ENCODE assay signal across 14 cellular contexts in the genomic region with DNA sequence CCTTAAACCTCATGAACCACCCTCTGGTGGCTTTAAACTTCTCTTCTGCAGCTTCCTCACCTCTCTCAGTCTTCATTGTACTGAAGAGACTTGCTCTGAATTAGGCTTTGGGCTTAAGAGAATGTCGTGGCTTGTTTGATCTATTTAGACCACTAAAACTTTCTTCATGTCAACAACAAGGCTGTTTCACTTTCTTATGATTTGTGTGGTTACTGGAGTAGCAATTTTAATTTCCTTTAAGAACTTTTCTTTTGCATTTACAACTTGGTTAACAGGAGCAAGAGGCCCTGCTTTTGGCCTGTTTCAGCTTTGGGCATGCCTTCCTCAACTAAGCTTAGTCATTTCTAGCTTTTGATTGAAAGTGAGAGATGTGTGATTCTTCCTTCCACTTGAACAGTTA. TPM values are rescaled to one million over a fixed set of nuclear protein-coding genes. Genes with fewer than 3 reads are reported as not detected.
DNase-seq lines count a peak whose midpoint lies in the region; ATAC-seq and TF ChIP-seq lines count a peak whose summit lies in the region.
"Had no signal": no experiment of that assay in that cellular context is flagged by ENCODE, and none has a peak within 500 bp of the region (broad histone marks: within the 10 kb centered on the region; RNA-seq: fewer than 3 reads in every experiment).

No MANE protein-coding gene starts in this region.

- no peak overlapping the region for H3K27ac ChIP-seq in psoas muscle
- H3K27ac ChIP-seq: skin epidermis had no signal

- no peak for TF ChIP-seq CTCF in psoas muscle (IDR thresholded peaks at IDR 0.05)

- no peaks in the 10 kb centered on the region for H3K9me3 ChIP-seq in psoas muscle

- H3K27me3 Mint-ChIP-seq in T-helper 2 cell treated with Interferon-gamma antibody and Interleukin-4, amounts not matched to agents 5 μg/mL and 100 μg/mL, for 36 hours (ENCODE audit: low read depth), result peaks cover 16% of the 10 kb centered on the region
- H3K27me3 Mint-ChIP-seq in effector memory CD8-positive, alpha-beta T cell, result no peaks in the 10 kb centered on the region

- no peaks in the 10 kb centered on the region for H3K36me3 ChIP-seq in psoas muscle (ENCODE audit: insufficient read depth in 1 of 2, low read depth in 1 of 2)

- peak overlapping the region; percentile 68 for H3K27ac Mint-ChIP-seq in T-helper 2 cell treated with Interferon-gamma antibody and Interleukin-4, amounts not matched to agents 5 μg/mL and 100 μg/mL, for 36 hours
- peak overlapping the region; percentile 38 to 55 for H3K27ac Mint-ChIP-seq in effector memory CD8-positive, alpha-beta T cell
- H3K27ac Mint-ChIP-seq: nephron had no signal

- 97 to 98% (median 97%) methylated on average over 1 of the region's 1 CpG for WGBS in psoas muscle, 3 donors

- peaks cover 19% of the 10 kb centered on the region for H3K36me3 Mint-ChIP-seq in T-helper 2 cell treated with Interferon-gamma antibody and Interleukin-4, amounts not matched to agents 5 μg/mL and 100 μg/mL, for 36 hours (ENCODE audit: low read depth)
- H3K36me3 Mint-ChIP-seq in effector memory CD8-positive, alpha-beta T cell (ENCODE audit: insufficient read depth), result no peaks in the 10 kb centered on the region

- H3K9me3 Mint-ChIP-seq in T-helper 2 cell treated with Interferon-gamma antibody and Interleukin-4, amounts not matched to agents 5 μg/mL and 100 μg/mL, for 36 hours, result peaks cover 23% of the 10 kb centered on the region
- no peaks in the 10 kb centered on the region for H3K9me3 Mint-ChIP-seq in effector memory CD8-positive, alpha-beta T cell

- intact Hi-C loops in psoas muscle (cut with DNase I), result no loop called here

- peak; percentile 1 to 31 for DNase-seq in stimulated activated CD4-positive, alpha-beta T cell treated with anti-CD3 and anti-CD28 coated beads, Interleukin-12 subunit alpha, Interleukin-12 subunit beta, amount 100 ng/mL, for 24 hours (ENCODE audit: low read depth in 2 of 2)
- DNase-seq in stimulated activated CD4-positive, alpha-beta T cell treated with anti-CD3 and anti-CD28 coated beads, Interleukin-12 subunit alpha, Interleukin-12 subunit beta, amount 100 ng/mL, for 4 hours, result no peak
- peak; percentile 39 for DNase-seq in T-helper 2 cell treated with Interferon-gamma antibody and Interleukin-4, amounts not matched to agents 5 μg/mL and 100 μg/mL, for 36 hours (ENCODE audit: low spot score)
- no peak for DNase-seq in effector memory CD8-positive, alpha-beta T cell
- DNase-seq in psoas muscle (no peak), NCI-H1417 (lab: John Stamatoyannopoulos, UW) (no peak), SIG-M5 (lab: John Stamatoyannopoulos, UW) (no peak)
- DNase-seq: Karpas-422, left colon, NCI-H187, NCI-H748 treated with DMSO at 0.1 percent for 48 hours had no signal

- ATAC-seq in effector memory CD8-positive, alpha-beta T cell (replicated peaks), result peak; percentile 58
- ATAC-seq in GM21723 (IDR thresholded peaks at IDR 0.05; ENCODE audit: unreplicated experiment) (no peak), psoas muscle (no peak)
- ATAC-seq: left colon had no signal

- no peaks in the 10 kb centered on the region for H3K27me3 ChIP-seq in psoas muscle (ENCODE audit: insufficient read depth in 3 of 3, low read length in 2 of 3)

- peak overlapping the region; percentile 46 for H3K4me3 Mint-ChIP-seq in T-helper 2 cell treated with Interferon-gamma antibody and Interleukin-4, amounts not matched to agents 5 μg/mL and 100 μg/mL, for 36 hours
- H3K4me3 Mint-ChIP-seq in effector memory CD8-positive, alpha-beta T cell, result peak overlapping the region in 1 of 2 donors; percentile 23
- H3K4me3 Mint-ChIP-seq: nephron had no signal

- H3K4me3 ChIP-seq in psoas muscle, result no peak overlapping the region
- H3K4me3 ChIP-seq: skin epidermis had no signal

- no peaks in the 10 kb centered on the region for H3K4me1 ChIP-seq in psoas muscle

- peaks cover 21% of the 10 kb centered on the region for H3K4me1 Mint-ChIP-seq in T-helper 2 cell treated with Interferon-gamma antibody and Interleukin-4, amounts not matched to agents 5 μg/mL and 100 μg/mL, for 36 hours (ENCODE audit: low read depth)
- peaks cover 8% of the 10 kb centered on the region in 2 donors for H3K4me1 Mint-ChIP-seq in effector memory CD8-positive, alpha-beta T cell (ENCODE audit: low read depth in 2 of 2)
- H3K4me1 Mint-ChIP-seq: nephron had no signal

RNA-seq across cellular contexts. Expression of a gene that starts 38.1 kb away (rescaled TPM):
- 1 to 10 TPM in 2 of 4 donors, under 1 TPM in 2; 0.30 to 1.7 (median 0.78) TPM for total RNA-seq in psoas muscle
- under 1 TPM; 0.31 to 0.44 (median 0.43) TPM for polyA plus RNA-seq in psoas muscle

RNA-seq across cellular contexts. Expression of a gene that starts 48.6 kb away (rescaled TPM):
- total RNA-seq in psoas muscle, result 1 to 10 TPM; 3.0 to 6.0 (median 4.0) TPM
- polyA plus RNA-seq in psoas muscle, result 1 to 10 TPM; 1.2 to 1.9 (median 1.5) TPM

Comparison
In these comparisons a context has a peak if more than half of its experiments do, and no peak if none do; other contexts are left out.
1. DNase-seq: peak in stimulated activated CD4-positive, alpha-beta T cell treated with anti-CD3 and anti-CD28 coated beads, Interleukin-12 subunit alpha, Interleukin-12 subunit beta, amount 100 ng/mL, for 24 hours (2 of 2) and T-helper 2 cell treated with Interferon-gamma antibody and Interleukin-4, amounts not matched to agents 5 μg/mL and 100 μg/mL, for 36 hours (single experiment); none in stimulated activated CD4-positive, alpha-beta T cell treated with anti-CD3 and anti-CD28 coated beads, Interleukin-12 subunit alpha, Interleukin-12 subunit beta, amount 100 ng/mL, for 4 hours (single experiment), effector memory CD8-positive, alpha-beta T cell (0 of 3), psoas muscle (0 of 2), NCI-H1417 (0 of 3) and SIG-M5 (single experiment).